ENCODE assay signal across 11 cellular contexts in the genomic region with DNA sequence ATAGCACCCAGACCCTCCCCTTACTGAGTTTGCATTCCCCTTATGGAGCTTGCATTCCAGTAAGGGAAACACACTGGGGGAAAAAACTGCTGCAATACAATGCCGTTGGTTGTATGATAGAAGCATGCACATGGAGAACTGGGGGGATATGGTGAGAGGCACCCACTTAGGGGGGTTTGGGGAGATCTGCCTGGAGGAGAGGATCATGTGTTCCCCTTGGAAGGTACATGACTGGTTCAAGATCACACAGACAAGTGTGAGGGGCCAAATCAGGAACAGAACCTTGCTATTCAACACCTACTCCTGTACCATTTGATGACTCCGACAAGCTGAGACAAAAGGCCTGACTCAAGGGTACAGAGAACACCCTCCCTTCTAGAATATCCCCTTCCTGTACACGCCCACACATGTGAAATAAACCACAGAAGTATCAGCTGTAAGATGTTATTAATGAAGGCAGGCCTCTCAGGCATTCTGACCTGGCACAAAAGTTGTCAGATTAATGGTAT.
DNase-seq lines count a peak whose midpoint lies in the region; ATAC-seq, FAIRE-seq and TF ChIP-seq lines count a peak whose summit lies in the region.
"Had no signal": no experiment of that assay in that cellular context is flagged by ENCODE, and none has a peak within 500 bp of the region (broad histone marks: within the 10 kb centered on the region; RNA-seq: fewer than 3 reads in every experiment).

No MANE protein-coding gene starts in this region.

- peak; percentile 64 for ATAC-seq in HG03521 (IDR thresholded peaks at IDR 0.05; ENCODE audit: unreplicated experiment)
- peak; percentile 65 for ATAC-seq in esophagus mucosa
- ATAC-seq in GM19397 (IDR thresholded peaks at IDR 0.05; ENCODE audit: unreplicated experiment) = no peak
- ATAC-seq: gastrocnemius medialis, lower lobe of right lung had no signal

- no peak for DNase-seq in GM12892 (ENCODE audit: insufficient read length)
- DNase-seq in GM20000 (ENCODE audit: low spot score) = peak; percentile 32
- no peak for DNase-seq in AML-193 (lab: John Stamatoyannopoulos, UW)
- DNase-seq in RPMI8226 = no peak
- DNase-seq in T-helper 1 cell = no peak
- DNase-seq: central memory CD4-positive, alpha-beta T cell; gastrocnemius medialis; lower lobe of right lung had no signal

- no peak for TF ChIP-seq CTCF in GM20000 (IDR thresholded peaks at IDR 0.05; ENCODE audit: extremely low read depth, missing control alignments)

- FAIRE-seq in GM12892 (lab: Jason Lieb, UNC) = peak; percentile 88

- no peak for TF ChIP-seq POLR2A in GM12892 (IDR thresholded peaks at IDR 0.05; ENCODE audit: low read depth, low read length)
